In the genomic region with DNA sequence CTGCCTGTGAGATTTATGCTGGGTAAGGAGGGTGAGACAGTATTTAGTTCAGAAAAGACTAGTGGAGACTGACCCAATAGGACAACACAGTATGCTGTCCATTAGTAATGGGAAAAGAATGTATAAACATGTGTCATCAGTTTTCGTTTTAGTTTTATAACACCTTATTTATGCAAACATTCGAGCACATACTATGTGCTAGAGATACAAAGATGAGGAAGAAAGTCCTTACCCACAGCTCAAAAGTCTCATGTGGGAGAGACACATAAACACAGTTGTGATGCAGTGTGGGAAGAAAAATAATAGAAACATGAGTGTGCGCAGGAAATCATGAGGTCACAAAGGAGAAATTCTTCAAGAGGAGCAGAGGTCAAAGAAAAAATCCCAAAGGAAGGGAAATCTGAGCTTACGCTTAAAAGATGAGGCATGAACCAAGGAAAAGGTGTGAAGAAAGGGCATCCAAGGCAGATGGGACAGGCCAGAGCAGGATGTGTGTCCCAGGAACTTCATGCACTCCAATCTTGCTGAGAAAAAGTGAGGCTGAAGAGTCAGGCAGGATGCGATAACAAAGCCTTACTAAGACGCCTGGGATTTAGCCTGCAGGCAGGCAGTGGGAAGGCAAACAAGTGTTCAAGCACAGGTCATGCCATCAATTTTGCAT, we compare ENCODE assay signal across 11 cellular contexts. TPM values are rescaled to one million over a fixed set of nuclear protein-coding genes. Genes with fewer than 3 reads are reported as not detected.
DNase-seq lines count a peak whose midpoint lies in the region; ATAC-seq and TF ChIP-seq lines count a peak whose summit lies in the region.
"Had no signal": no experiment of that assay in that cellular context is flagged by ENCODE, and none has a peak within 500 bp of the region (broad histone marks: within the 10 kb centered on the region; RNA-seq: fewer than 3 reads in every experiment).

No MANE protein-coding gene starts in this region.

- no peak for TF ChIP-seq RAD21 in liver (IDR thresholded peaks at IDR 0.05)

- no peaks in the 10 kb centered on the region for H3K9me3 Mint-ChIP-seq in activated CD8-positive, alpha-beta T cell treated with anti-CD3 and anti-CD28 coated beads for 36 hours
- H3K9me3 Mint-ChIP-seq in activated CD8-positive, alpha-beta T cell treated with anti-CD3 and anti-CD28 coated beads, Interleukin-2, amount 10 ng/mL, durations not matched to agents 7 days and 5 days (ENCODE audit: insufficient read depth): no peaks in the 10 kb centered on the region
- H3K9me3 Mint-ChIP-seq: brain had no signal

- no peaks in the 10 kb centered on the region for H3K9me3 ChIP-seq in liver (ENCODE audit: control insufficient read depth in 4 of 4, low read length in 3 of 4)

- peaks cover 27% of the 10 kb centered on the region for H3K4me1 Mint-ChIP-seq in activated CD8-positive, alpha-beta T cell treated with anti-CD3 and anti-CD28 coated beads for 36 hours (ENCODE audit: low read depth)
- peaks cover 29% of the 10 kb centered on the region for H3K4me1 Mint-ChIP-seq in activated CD8-positive, alpha-beta T cell treated with anti-CD3 and anti-CD28 coated beads, Interleukin-2, amount 10 ng/mL, durations not matched to agents 7 days and 5 days (ENCODE audit: low read depth)

- intact Hi-C loops in activated CD8-positive, alpha-beta T cell treated with anti-CD3 and anti-CD28 coated beads for 36 hours (cut with micrococcal nuclease): no loop called here

- H3K36me3 ChIP-seq in liver (ENCODE audit: control insufficient read depth in 4 of 4, insufficient read depth in 3 of 4, low read depth in 1 of 4, low read length in 3 of 4): peaks cover 3 to 20% (median 9%) of the 10 kb centered on the region in 4 donors
- H3K36me3 ChIP-seq in urinary bladder (ENCODE audit: insufficient read depth): no peaks in the 10 kb centered on the region

- no peak for TF ChIP-seq CTCF in activated CD8-positive, alpha-beta T cell treated with anti-CD3 and anti-CD28 coated beads for 36 hours (IDR thresholded peaks at IDR 0.05)
- TF ChIP-seq CTCF in cardiac fibroblast (IDR thresholded peaks at IDR 0.05; ENCODE audit: low read depth, low read length): no peak
- TF ChIP-seq CTCF in liver (IDR thresholded peaks at IDR 0.05; ENCODE audit: low read depth, low read length, missing input control): no peak

- H3K4me1 ChIP-seq in liver (ENCODE audit: control insufficient read depth in 4 of 4, insufficient read depth in 4 of 4, low read length in 3 of 4): peaks cover 0 to 4% (median 0%) of the 10 kb centered on the region in 4 donors
- H3K4me1 ChIP-seq in urinary bladder (ENCODE audit: insufficient read depth): no peaks in the 10 kb centered on the region

- peak overlapping the region; percentile 0 for H3K27ac Mint-ChIP-seq in activated CD8-positive, alpha-beta T cell treated with anti-CD3 and anti-CD28 coated beads for 36 hours
- H3K27ac Mint-ChIP-seq in activated CD8-positive, alpha-beta T cell treated with anti-CD3 and anti-CD28 coated beads, Interleukin-2, amount 10 ng/mL, durations not matched to agents 7 days and 5 days: no peak overlapping the region

- H3K4me3 Mint-ChIP-seq in activated CD8-positive, alpha-beta T cell treated with anti-CD3 and anti-CD28 coated beads for 36 hours: no peak overlapping the region
- no peak overlapping the region for H3K4me3 Mint-ChIP-seq in activated CD8-positive, alpha-beta T cell treated with anti-CD3 and anti-CD28 coated beads, Interleukin-2, amount 10 ng/mL, durations not matched to agents 7 days and 5 days

- H3K27me3 Mint-ChIP-seq in activated CD8-positive, alpha-beta T cell treated with anti-CD3 and anti-CD28 coated beads for 36 hours: no peaks in the 10 kb centered on the region
- no peaks in the 10 kb centered on the region for H3K27me3 Mint-ChIP-seq in activated CD8-positive, alpha-beta T cell treated with anti-CD3 and anti-CD28 coated beads, Interleukin-2, amount 10 ng/mL, durations not matched to agents 7 days and 5 days (ENCODE audit: low read depth)
- H3K27me3 Mint-ChIP-seq: brain had no signal

- DNase-seq in activated CD8-positive, alpha-beta T cell treated with anti-CD3 and anti-CD28 coated beads for 36 hours: no peak
- DNase-seq in activated CD8-positive, alpha-beta T cell treated with anti-CD3 and anti-CD28 coated beads, Interleukin-2, amount 10 ng/mL, durations not matched to agents 7 days and 5 days: no peak
- peak; percentile 77 to 91 for DNase-seq in cardiac fibroblast (ENCODE audit: low read depth in 2 of 2)
- no peak for DNase-seq in NCI-H774 (lab: John Stamatoyannopoulos, UW)
- DNase-seq in activated T-cell treated with anti-CD3 and anti-CD28 coated beads for 4 hours: no peak
- no peak for DNase-seq in activated CD4-positive, CD25-positive, alpha-beta regulatory T cell (lab: John Stamatoyannopoulos, UW)
- DNase-seq: AML-193, retina had no signal

- 80% methylated on average over 6 of the region's 6 CpGs for WGBS in liver
- WGBS in urinary bladder: 37% methylated on average over 6 of the region's 6 CpGs

- no peak for ATAC-seq in activated CD8-positive, alpha-beta T cell treated with anti-CD3 and anti-CD28 coated beads for 36 hours
- ATAC-seq in activated CD8-positive, alpha-beta T cell treated with anti-CD3 and anti-CD28 coated beads, Interleukin-2, amount 10 ng/mL, durations not matched to agents 7 days and 5 days: no peak

- no peak overlapping the region for H3K9ac ChIP-seq in liver (ENCODE audit: low read depth in 1 of 2, low read length in 2 of 2)

- H3K27me3 ChIP-seq in liver (ENCODE audit: control insufficient read depth in 4 of 4, insufficient read depth in 4 of 4, low read length in 3 of 4): no peaks in the 10 kb centered on the region

- H3K4me3 ChIP-seq in cardiac fibroblast (replicated peaks in 1 of 2; ENCODE audit: low read depth in 2 of 2, low read length in 2 of 2): no peak overlapping the region
- H3K4me3 ChIP-seq in liver (ENCODE audit: low read depth in 1 of 3, low read length in 3 of 3): no peak overlapping the region
- no peak overlapping the region for H3K4me3 ChIP-seq in urinary bladder (ENCODE audit: low read depth, low read length)

- CTCF ChIA-PET in activated CD8-positive, alpha-beta T cell treated with anti-CD3 and anti-CD28 coated beads for 36 hours (lab: Charles Lee): no interaction called here
- CTCF ChIA-PET in activated CD8-positive, alpha-beta T cell treated with anti-CD3 and anti-CD28 coated beads, Interleukin-2, amount 10 ng/mL, durations not matched to agents 7 days and 5 days (lab: Charles Lee): interaction anchor here (0.5 kb wide), 1 partner anchor 44 kb away, joined by 3 read pairs; no protein-coding TSS in a partner anchor

- POLR2A ChIA-PET in activated CD8-positive, alpha-beta T cell treated with anti-CD3 and anti-CD28 coated beads for 36 hours (lab: Charles Lee): interaction anchor here (1.0 kb wide), 1 partner anchor 9 kb away, joined by 3 read pairs; no protein-coding TSS in a partner anchor
- POLR2A ChIA-PET in activated CD8-positive, alpha-beta T cell treated with anti-CD3 and anti-CD28 coated beads, Interleukin-2, amount 10 ng/mL, durations not matched to agents 7 days and 5 days (lab: Charles Lee): interaction anchor here (1.0 kb wide), 1 partner anchor 8 kb away, joined by 3 read pairs; the partner anchor contains the start of gene METTL21A

- peaks cover 64% of the 10 kb centered on the region for H3K36me3 Mint-ChIP-seq in activated CD8-positive, alpha-beta T cell treated with anti-CD3 and anti-CD28 coated beads for 36 hours (ENCODE audit: low read depth)
- peaks cover 56% of the 10 kb centered on the region for H3K36me3 Mint-ChIP-seq in activated CD8-positive, alpha-beta T cell treated with anti-CD3 and anti-CD28 coated beads, Interleukin-2, amount 10 ng/mL, durations not matched to agents 7 days and 5 days (ENCODE audit: low read depth)

- H3K27ac ChIP-seq in liver (ENCODE audit: low read depth in 1 of 2, low read length in 2 of 2) (peak overlapping the region; percentile 35 to 48), urinary bladder (ENCODE audit: low read depth) (peak overlapping the region; percentile 4)

TF ChIP-seq in liver, 16 proteins besides CTCF, POLR2A, EP300 and RAD21 (continues in another document):
- TF ChIP-seq RXRA (IDR thresholded peaks at IDR 0.05) (no peak), JUND (IDR thresholded peaks at IDR 0.05) (peak in 1 of 2 donors; percentile 49), HNF4G (IDR thresholded peaks at IDR 0.05) (no peak), GABPA (IDR thresholded peaks at IDR 0.05 in 1 of 2, conservative IDR thresholded peaks at IDR 0.05 in 1 of 2) (no peak), ZBTB33 (IDR thresholded peaks at IDR 0.05) (no peak)
- TF ChIP-seq, protein P1, sequence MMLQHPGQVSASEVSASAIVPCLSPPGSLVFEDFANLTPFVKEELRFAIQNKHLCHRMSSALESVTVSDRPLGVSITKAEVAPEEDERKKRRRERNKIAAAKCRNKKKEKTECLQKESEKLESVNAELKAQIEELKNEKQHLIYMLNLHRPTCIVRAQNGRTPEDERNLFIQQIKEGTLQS (IDR thresholded peaks at IDR 0.05): no peak

RNA-seq across cellular contexts. Expression of gene METTL21A, which starts 8.1 kb away (rescaled TPM):
- 10 to 100 TPM; 28.9 to 30.7 TPM for total RNA-seq in activated CD8-positive, alpha-beta T cell treated with anti-CD3 and anti-CD28 coated beads for 36 hours
- 10 to 100 TPM; 22.9 TPM for total RNA-seq in activated CD8-positive, alpha-beta T cell treated with anti-CD3 and anti-CD28 coated beads, Interleukin-2, amount 10 ng/mL, durations not matched to agents 7 days and 5 days
- total RNA-seq in liver: 10 to 100 TPM; 13.4 to 27.4 TPM
- 10 to 100 TPM; 10.0 to 11.3 TPM for polyA plus RNA-seq in liver
- total RNA-seq in urinary bladder: 27.3 TPM
- 14.4 TPM for polyA plus RNA-seq in urinary bladder

Comparison
In these comparisons a context has a peak if more than half of its experiments do, and no peak if none do; other contexts are left out.
1. DNase-seq: peak in cardiac fibroblast (2 of 2); none in activated CD8-positive, alpha-beta T cell treated with anti-CD3 and anti-CD28 coated beads for 36 hours (single experiment), activated CD8-positive, alpha-beta T cell treated with anti-CD3 and anti-CD28 coated beads, Interleukin-2, amount 10 ng/mL, durations not matched to agents 7 days and 5 days (single experiment), NCI-H774 (single experiment), activated T-cell treated with anti-CD3 and anti-CD28 coated beads for 4 hours (single experiment) and activated CD4-positive, CD25-positive, alpha-beta regulatory T cell (0 of 4).